ENCODE assay signal across 25 cellular contexts in the genomic region with DNA sequence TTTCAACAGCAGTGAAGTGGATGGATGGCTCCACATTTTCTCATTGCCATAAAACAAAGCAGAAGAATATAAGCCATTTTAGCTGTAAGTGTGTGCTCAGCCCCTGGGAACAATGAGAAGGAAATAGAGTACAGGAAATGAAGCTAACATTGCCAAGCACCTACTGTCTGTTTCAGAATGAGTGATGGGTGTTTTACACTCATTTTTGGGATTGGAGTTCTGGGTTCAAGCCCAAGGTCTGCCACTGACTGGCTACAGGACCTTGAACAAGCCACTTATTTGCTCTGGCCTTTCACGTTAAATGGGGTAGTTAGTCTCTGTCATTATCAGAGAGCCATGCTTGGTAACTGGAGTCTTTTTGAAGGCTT.
A peak's percentile ranks its signal among the peaks of the same experiment; 100 is the strongest.
DNase-seq lines count a peak whose midpoint lies in the region; ATAC-seq, FAIRE-seq and TF ChIP-seq lines count a peak whose summit lies in the region.
"Had no signal": no experiment of that assay in that cellular context is flagged by ENCODE, and none has a peak within 500 bp of the region (broad histone marks: within the 10 kb centered on the region; RNA-seq: fewer than 3 reads in every experiment).

No MANE protein-coding gene starts in this region.

- H3K27ac Mint-ChIP-seq in neural progenitor cell, result peak overlapping the region; percentile 64
- H3K27ac Mint-ChIP-seq: activated naive CD4-positive, alpha-beta T cell treated with anti-CD3 and anti-CD28 coated beads, Interleukin-2, amount 10 ng/mL, durations not matched to agents 7 days and 5 days; CD4-positive, alpha-beta memory T cell; stimulated activated naive B cell treated with anti-CD40 and anti-IgM and Interleukin-4, amounts not matched to agents 10 μg/mL and 1 μg/mL and 100 μg/mL, for 72 hours had no signal

- CTCF ChIA-PET in GM12878 (lab: Yijun Ruan, JAX), result interaction anchor here (1.2 kb wide), 2 partner anchors 35 to 54 kb away, joined by 3 read pairs; no protein-coding TSS in a partner anchor

- H3K79me2 ChIP-seq in GM12878 (ENCODE audit: control insufficient read depth, insufficient read depth, low read length), result no peaks in the 10 kb centered on the region
- no peaks in the 10 kb centered on the region for H3K79me2 ChIP-seq in neural progenitor cell (ENCODE audit: low read depth)

- peaks cover 54% of the 10 kb centered on the region for H3K4me1 Mint-ChIP-seq in neural progenitor cell
- H3K4me1 Mint-ChIP-seq: activated naive CD4-positive, alpha-beta T cell treated with anti-CD3 and anti-CD28 coated beads, Interleukin-2, amount 10 ng/mL, durations not matched to agents 7 days and 5 days; CD4-positive, alpha-beta memory T cell had no signal

- H2AFZ ChIP-seq in GM12878 (ENCODE audit: control insufficient read depth, low read depth, low read length) (no peak overlapping the region; the same call in 1 of the 2 replicates), neural progenitor cell (replicated peaks) (no peak overlapping the region)

- TF ChIP-seq POLR2A in GM12892 (IDR thresholded peaks at IDR 0.05; ENCODE audit: low read depth, low read length) (peak; percentile 15; the same call in 1 of the 2 replicates), GM12878 (IDR thresholded peaks at IDR 0.05; ENCODE audit: low read depth, low read length) (no peak)

- peaks cover 2% of the 10 kb centered on the region for H3K27me3 Mint-ChIP-seq in neural progenitor cell (ENCODE audit: insufficient read depth, low read depth)

- TF ChIP-seq CTCF in GM12878 (IDR thresholded peaks at IDR 0.05 in 2 of 3, conservative IDR thresholded peaks at IDR 0.05 in 1 of 3; ENCODE audit: control insufficient read depth in 2 of 3, extremely low read depth in 1 of 3, insufficient read depth in 1 of 3, low read depth in 3 of 3, low read length in 3 of 3) (no peak), neural progenitor cell (IDR thresholded peaks at IDR 0.05) (no peak)

- H3K9me3 Mint-ChIP-seq in neural progenitor cell, result no peaks in the 10 kb centered on the region
- H3K9me3 Mint-ChIP-seq: activated naive CD4-positive, alpha-beta T cell treated with anti-CD3 and anti-CD28 coated beads, Interleukin-2, amount 10 ng/mL, durations not matched to agents 7 days and 5 days; CD4-positive, alpha-beta memory T cell; stimulated activated naive B cell treated with anti-CD40 and anti-IgM and Interleukin-4, amounts not matched to agents 10 μg/mL and 1 μg/mL and 100 μg/mL, for 72 hours had no signal

- 19% methylated on average over 1 of the region's 1 CpG for WGBS in GM12878 (ENCODE audit: insufficient coverage, insufficient replicate concordance, low lambda C conversion rate, missing lambda C conversion rate)

- H3K4me2 ChIP-seq in GM12878 (ENCODE audit: control insufficient read depth, insufficient read depth) (peak overlapping the region; percentile 54; the same call in 1 of the 2 replicates), neural progenitor cell (no peak overlapping the region)

- TF ChIP-seq EP300 in GM12878 (IDR thresholded peaks at IDR 0.05; ENCODE audit: borderline replicate concordance in 1 of 2, control insufficient read depth in 1 of 2, low read depth in 2 of 2, low read length in 2 of 2), result no peak

- H3K27ac ChIP-seq in GM12878 (ENCODE audit: control insufficient read depth, insufficient read depth) (peak overlapping the region; percentile 64), neural progenitor cell (no peak overlapping the region)
- H3K27ac ChIP-seq: gastrocnemius medialis, HL-60 had no signal

- SMC1A ChIA-PET in GM12878 (lab: Charles Lee; ENCODE audit: uncharacterized antibody, unreplicated experiment), result interaction anchor here (1.0 to 1.5 kb wide), 4 partner anchors 13 to 54 kb away, joined by 3 to 5 read pairs (median 5); no protein-coding TSS in a partner anchor

- TSS peak; percentile 98 for BruUV-seq in GM12878 (replicated peaks; lab: Mats Ljungman, UMichigan)

- intact Hi-C loops in GM12878 (cut with micrococcal nuclease; ENCODE audit: unreplicated experiment), result loop anchor here (2.0 to 5.0 kb wide), 2 partner anchors 25 to 225 kb away; no protein-coding TSS in a partner anchor
- intact Hi-C loops in head of caudate nucleus (cut with DNase I), result no loop called here
- intact Hi-C loops in left colon (cut with DNase I, micrococcal nuclease), result no loop called here

- RAD21 ChIA-PET in GM12878 (lab: Charles Lee; ENCODE audit: unreplicated experiment), result interaction anchor here (0.7 to 1.4 kb wide), 5 partner anchors 21 to 82 kb away, joined by 3 to 5 read pairs (median 5); no protein-coding TSS in a partner anchor

- no peaks in the 10 kb centered on the region for H3K27me3 ChIP-seq in GM12878 (replicated peaks in 1 of 2; ENCODE audit: control insufficient read depth in 2 of 2, insufficient read depth in 2 of 2, low read length in 1 of 2)
- no peaks in the 10 kb centered on the region for H3K27me3 ChIP-seq in neural progenitor cell
- H3K27me3 ChIP-seq: gastrocnemius medialis, right atrium auricular region had no signal

- POLR2A ChIA-PET in GM12878 (lab: Charles Lee), result interaction anchor here (0.9 to 1.2 kb wide), 2 partner anchors 13 to 26 kb away, joined by 3 to 4 read pairs; no protein-coding TSS in a partner anchor

- H3K4me3 ChIP-seq in GM12878, result no peak overlapping the region
- H3K4me3 ChIP-seq in neural progenitor cell, result no peak overlapping the region
- H3K4me3 ChIP-seq: gastrocnemius medialis, right atrium auricular region had no signal

- H4K20me1 ChIP-seq in GM12878 (ENCODE audit: control insufficient read depth, insufficient read depth), result no peaks in the 10 kb centered on the region
- H4K20me1 ChIP-seq in neural progenitor cell (ENCODE audit: low read depth), result no peaks in the 10 kb centered on the region

- H3K9me3 ChIP-seq in GM12878 (replicated peaks; ENCODE audit: control insufficient read depth, insufficient read depth, low read length) (no peaks in the 10 kb centered on the region; the same call in 2 of the 3 replicates), neural progenitor cell (ENCODE audit: low read depth) (no peaks in the 10 kb centered on the region)
- H3K9me3 ChIP-seq: gastrocnemius medialis, right atrium auricular region had no signal

- FAIRE-seq in GM12892 (lab: Jason Lieb, UNC) (peak; percentile 78), GM12878 (lab: Jason Lieb, UNC) (no peak)
- FAIRE-seq: TTC549 had no signal

- no peaks in the 10 kb centered on the region for H3K36me3 ChIP-seq in GM12878 (ENCODE audit: control insufficient read depth in 2 of 2, insufficient read depth in 2 of 2, low read length in 1 of 2)
- no peaks in the 10 kb centered on the region for H3K36me3 ChIP-seq in neural progenitor cell
- H3K36me3 ChIP-seq: gastrocnemius medialis, right atrium auricular region had no signal

- no peak overlapping the region for H3K4me3 Mint-ChIP-seq in neural progenitor cell
- H3K4me3 Mint-ChIP-seq: activated naive CD4-positive, alpha-beta T cell treated with anti-CD3 and anti-CD28 coated beads, Interleukin-2, amount 10 ng/mL, durations not matched to agents 7 days and 5 days; CD4-positive, alpha-beta memory T cell; stimulated activated naive B cell treated with anti-CD40 and anti-IgM and Interleukin-4, amounts not matched to agents 10 μg/mL and 1 μg/mL and 100 μg/mL, for 72 hours had no signal

- no peak overlapping the region for H3K9ac ChIP-seq in GM12878 (ENCODE audit: control insufficient read depth, insufficient read depth, low read length)
- H3K9ac ChIP-seq in neural progenitor cell, result no peak overlapping the region

- H3K36me3 Mint-ChIP-seq in neural progenitor cell, result no peaks in the 10 kb centered on the region
- H3K36me3 Mint-ChIP-seq: activated naive CD4-positive, alpha-beta T cell treated with anti-CD3 and anti-CD28 coated beads, Interleukin-2, amount 10 ng/mL, durations not matched to agents 7 days and 5 days; CD4-positive, alpha-beta memory T cell; stimulated activated naive B cell treated with anti-CD40 and anti-IgM and Interleukin-4, amounts not matched to agents 10 μg/mL and 1 μg/mL and 100 μg/mL, for 72 hours had no signal

- peaks cover 12% of the 10 kb centered on the region for H3F3A ChIP-seq in neural progenitor cell (ENCODE audit: low read depth)

- H3K4me1 ChIP-seq in GM12878 (ENCODE audit: control insufficient read depth, insufficient read depth, low read length), result peaks cover 52% of the 10 kb centered on the region
- H3K4me1 ChIP-seq in neural progenitor cell, result peaks cover 12% of the 10 kb centered on the region
- H3K4me1 ChIP-seq: gastrocnemius medialis had no signal

- peak; percentile 13 for ATAC-seq in GM12878
- no peak for ATAC-seq in GM21737 (IDR thresholded peaks at IDR 0.05; ENCODE audit: unreplicated experiment)
- no peak for ATAC-seq in left colon

- no peak for TF ChIP-seq RAD21 in GM12878 (IDR thresholded peaks at IDR 0.05; ENCODE audit: insufficient read depth, low read depth, low read length)

- in situ Hi-C loops in GM12878 (cut with MboI), result no loop called here

- DNase-seq in GM12892 (ENCODE audit: insufficient read length) (no peak), NCI-H1105 treated with DMSO at 0.1 percent for 48 hours (lab: John Stamatoyannopoulos, UW) (peak; percentile 31), GM12878 (ENCODE audit: low read depth, low spot score) (no peak), neural progenitor cell (ENCODE audit: low spot score) (no peak), head of caudate nucleus (no peak), left colon (no peak), NCI-H446 treated with DMSO at 0.1 percent for 48 hours (lab: John Stamatoyannopoulos, UW) (no peak)
- DNase-seq: activated CD4-positive, alpha-beta T cell treated with anti-CD3 and anti-CD28 coated beads, Interleukin-2, amount 50 U/mL, for 1 hour; activated naive CD4-positive, alpha-beta T cell treated with anti-CD3 and anti-CD28 coated beads, Interleukin-2, amount 10 ng/mL, durations not matched to agents 7 days and 5 days; activated T-cell treated with anti-CD3 and anti-CD28 coated beads for 4 hours; CD4-positive, alpha-beta memory T cell; DND-41; gastrocnemius medialis; H7; left ventricle myocardium superior; MV-4-11; NK-92 treated with Interleukin-12 subunit alpha and Interleukin-12 subunit beta, amount 100 ng/mL, for 24 hours; nucleus accumbens; stimulated activated naive B cell treated with anti-CD40 and anti-IgM and Interleukin-4, amounts not matched to agents 10 μg/mL and 1 μg/mL and 100 μg/mL, for 72 hours; SW 1271; trophoblast cell had no signal
